8 cellular contexts compared by ENCODE assay signal in genomic region chr1:9717193-9718005, GRCh38.
DNase-seq lines count a peak whose midpoint lies in the region; ATAC-seq and TF ChIP-seq lines count a peak whose summit lies in the region.

No MANE protein-coding gene starts in this region.

- TF ChIP-seq CTCF in GM12875 (IDR thresholded peaks at IDR 0.05; ENCODE audit: borderline replicate concordance, insufficient read depth, low read depth, low read length) = 0 out of 2 replicates have a peak, but pooled peaks have one; percentile 5

- no peak overlapping the region for H3K4me3 ChIP-seq in GM12875 (ENCODE audit: low read depth, low read length)

- ATAC-seq in HG03066 (IDR thresholded peaks at IDR 0.05; ENCODE audit: low read depth, unreplicated experiment) = peak; percentile 71

- peak overlapping the region; percentile 9 for H3K27ac ChIP-seq in caudate nucleus (ENCODE audit: low read depth, low read length)

- DNase-seq in UCSD-AML1 (lab: John Stamatoyannopoulos, UW; ENCODE audit: unreplicated experiment) (peak; percentile 89), caudate nucleus (lab: John Stamatoyannopoulos, UW) (peak in 4 of 61 donors; percentile 12 to 38 (median 18)), midbrain (lab: John Stamatoyannopoulos, UW) (peak; percentile 10), SHP77 treated with DMSO at 0.1 percent for 48 hours (lab: John Stamatoyannopoulos, UW) (no peak), HuH-7.5 (ENCODE audit: low spot score) (no peak)
- peak; percentile 72 to 75 for DNase-seq in stimulated activated CD8-positive, alpha-beta memory T cell treated with anti-CD3 and anti-CD28 coated beads, Interleukin-7, amount 100 ng/mL, for 1 hour (ENCODE audit: low read depth in 2 of 2)

Comparison
In these comparisons a context has a peak if more than half of its experiments do, and no peak if none do; other contexts are left out.
1. DNase-seq: peak in UCSD-AML1 (single experiment), midbrain (single experiment) and stimulated activated CD8-positive, alpha-beta memory T cell treated with anti-CD3 and anti-CD28 coated beads, Interleukin-7, amount 100 ng/mL, for 1 hour (2 of 2); none in SHP77 treated with DMSO at 0.1 percent for 48 hours (single experiment) and HuH-7.5 (single experiment).